In genomic region chr6:6700421-6700820, GRCh38 we compare ENCODE assay signal across 10 cellular contexts.
DNase-seq lines count a peak whose midpoint lies in the region; ATAC-seq and TF ChIP-seq lines count a peak whose summit lies in the region.
"Had no signal": no experiment of that assay in that cellular context is flagged by ENCODE, and none has a peak within 500 bp of the region (broad histone marks: within the 10 kb centered on the region; RNA-seq: fewer than 3 reads in every experiment).

No MANE protein-coding gene starts in this region.

- WGBS in GM23248 (ENCODE audit: low coverage in 1 of 2, low lambda C conversion rate in 2 of 2, missing lambda C conversion rate in 2 of 2), 2 experiments = 10% methylated on average over 9 of the region's 9 CpGs
- WGBS in smooth muscle cell (ENCODE audit: low lambda C conversion rate) = 56% methylated on average over 9 of the region's 9 CpGs

- in situ Hi-C loops in GM23248 (cut with MboI) = no loop called here

- H3K4me1 ChIP-seq in GM23248 (ENCODE audit: insufficient read depth) (peaks cover 27% of the 10 kb centered on the region), breast epithelium (peaks cover 0 to 7% of the 10 kb centered on the region in 2 donors), lower lobe of right lung (peaks cover 35% of the 10 kb centered on the region), smooth muscle cell (ENCODE audit: low read depth) (peaks cover 9% of the 10 kb centered on the region)

- H3K79me2 ChIP-seq in GM23248 (ENCODE audit: insufficient read depth) = no peaks in the 10 kb centered on the region
- H3K79me2 ChIP-seq in smooth muscle cell (ENCODE audit: low read depth) = no peaks in the 10 kb centered on the region

- peak overlapping the region; percentile 62 for H2AFZ ChIP-seq in GM23248
- peak overlapping the region; percentile 20 for H2AFZ ChIP-seq in smooth muscle cell (ENCODE audit: low read depth)

- ATAC-seq in lower lobe of right lung (no peak), GM18868 (IDR thresholded peaks at IDR 0.05; ENCODE audit: unreplicated experiment) (no peak)

- no peak for TF ChIP-seq CTCF in breast epithelium (IDR thresholded peaks at IDR 0.05)
- TF ChIP-seq CTCF in lower lobe of right lung (IDR thresholded peaks at IDR 0.05) = no peak
- TF ChIP-seq CTCF in smooth muscle cell (IDR thresholded peaks at IDR 0.05; ENCODE audit: borderline replicate concordance, insufficient read depth, poor library complexity, severe bottlenecking) = no peak

- DNase-seq in GM23248 = no peak
- no peak for DNase-seq in breast epithelium (ENCODE audit: low spot score in 2 of 2)
- DNase-seq in lower lobe of right lung = no peak
- no peak for DNase-seq in smooth muscle cell (lab: John Stamatoyannopoulos, UW; ENCODE audit: unreplicated experiment)
- no peak for DNase-seq in stimulated activated CD4-positive, alpha-beta T cell treated with anti-CD3 and anti-CD28 coated beads, Interleukin-4, amount 100 ng/mL, for 4 hours
- no peak for DNase-seq in kidney glomerular epithelial cell (lab: John Stamatoyannopoulos, UW)
- no peak for DNase-seq in NCI-H82 (lab: John Stamatoyannopoulos, UW)
- DNase-seq: activated CD8-positive, alpha-beta memory T cell treated with anti-CD3 and anti-CD28 coated beads, Interleukin-2, amount 50 U/mL, for 48 hours had no signal

- peak overlapping the region; percentile 68 for H3K9ac ChIP-seq in GM23248
- H3K9ac ChIP-seq in smooth muscle cell (ENCODE audit: low read depth) = no peak overlapping the region

- H3K27ac ChIP-seq in GM23248 = peak overlapping the region; percentile 85
- peak overlapping the region; percentile 44 to 59 for H3K27ac ChIP-seq in breast epithelium
- peak overlapping the region; percentile 64 for H3K27ac ChIP-seq in lower lobe of right lung
- H3K27ac ChIP-seq in smooth muscle cell (ENCODE audit: low read depth) = peak overlapping the region; percentile 60
- H3K27ac ChIP-seq: C4-2B had no signal

- intact Hi-C loops in breast epithelium (cut with DNase I; ENCODE audit: low total_unique reads) (no loop called here), lower lobe of right lung (cut with DNase I) (no loop called here)

- H3K36me3 ChIP-seq in GM23248 (ENCODE audit: low read depth) = no peaks in the 10 kb centered on the region
- no peaks in the 10 kb centered on the region for H3K36me3 ChIP-seq in breast epithelium
- no peaks in the 10 kb centered on the region for H3K36me3 ChIP-seq in lower lobe of right lung
- no peaks in the 10 kb centered on the region for H3K36me3 ChIP-seq in smooth muscle cell (ENCODE audit: low read depth)

- H3K27me3 ChIP-seq in GM23248 (replicated peaks; ENCODE audit: insufficient read depth) = no peaks in the 10 kb centered on the region
- no peaks in the 10 kb centered on the region for H3K27me3 ChIP-seq in breast epithelium
- H3K27me3 ChIP-seq in lower lobe of right lung (ENCODE audit: low read depth) = no peaks in the 10 kb centered on the region
- no peaks in the 10 kb centered on the region for H3K27me3 ChIP-seq in smooth muscle cell (ENCODE audit: low read depth)

- H3K9me2 ChIP-seq in GM23248 (ENCODE audit: insufficient read depth) = no peaks in the 10 kb centered on the region

- H3K4me2 ChIP-seq in GM23248 (ENCODE audit: unreplicated experiment) (peak overlapping the region; percentile 63), smooth muscle cell (peak overlapping the region; percentile 28)

- H4K20me1 ChIP-seq in GM23248 (ENCODE audit: insufficient read depth) (no peaks in the 10 kb centered on the region), smooth muscle cell (ENCODE audit: low read depth) (no peaks in the 10 kb centered on the region)

- H3K4me3 ChIP-seq in GM23248 (peak overlapping the region; percentile 28; the same call in 1 of the 2 replicates), breast epithelium (no peak overlapping the region), lower lobe of right lung (no peak overlapping the region), smooth muscle cell (no peak overlapping the region)

- H3K9me3 ChIP-seq in GM23248 (ENCODE audit: low read depth) (no peaks in the 10 kb centered on the region), breast epithelium (no peaks in the 10 kb centered on the region), lower lobe of right lung (no peaks in the 10 kb centered on the region), smooth muscle cell (replicated peaks; ENCODE audit: low read depth) (no peaks in the 10 kb centered on the region)

- no peak for TF ChIP-seq POLR2A in breast epithelium (IDR thresholded peaks at IDR 0.05)

- H3F3A ChIP-seq in GM23248 (ENCODE audit: insufficient read depth) (peaks cover 14% of the 10 kb centered on the region), smooth muscle cell (ENCODE audit: low read depth) (peaks cover 12% of the 10 kb centered on the region)
